Comparison of ENCODE assay signal across 9 cellular contexts in genomic region chr14:24194186-24194872, GRCh38. TPM values are rescaled to one million over a fixed set of nuclear protein-coding genes. Genes with fewer than 3 reads are reported as not detected.
DNase-seq lines count a peak whose midpoint lies in the region; ATAC-seq and TF ChIP-seq lines count a peak whose summit lies in the region.
"Had no signal": no experiment of that assay in that cellular context is flagged by ENCODE, and none has a peak within 500 bp of the region (broad histone marks: within the 10 kb centered on the region; RNA-seq: fewer than 3 reads in every experiment).

No MANE protein-coding gene starts in this region.

- TF ChIP-seq CTCF in H9 (conservative IDR thresholded peaks at IDR 0.05), result no peak
- TF ChIP-seq CTCF in activated B cell treated with CpG ODN at 0.5 μM for 24 hours (IDR thresholded peaks at IDR 0.05), result no peak
- TF ChIP-seq CTCF in spleen (IDR thresholded peaks at IDR 0.05 in 8 of 11, conservative IDR thresholded peaks at IDR 0.05 in 3 of 11), result no peak

- DNase-seq in H9 (no peak), activated B cell treated with CpG ODN at 0.5 μM for 24 hours (no peak), right cardiac atrium (no peak), spleen (no peak), NCI-H1048 (lab: John Stamatoyannopoulos, UW) (no peak), inferior parietal cortex (ENCODE audit: extremely low spot score) (no peak), OCI-M1 (lab: John Stamatoyannopoulos, UW) (no peak), NCI-H2196 treated with DMSO at 0.1 percent for 48 hours (lab: John Stamatoyannopoulos, UW; ENCODE audit: unreplicated experiment) (no peak)
- DNase-seq: HCEC 1CT had no signal

- H3K4me1 ChIP-seq in H9 (ENCODE audit: insufficient read depth, low read length) (no peaks in the 10 kb centered on the region), right cardiac atrium (ENCODE audit: control insufficient read depth, insufficient read depth, low read length) (no peaks in the 10 kb centered on the region), spleen (peaks cover 28 to 81% (median 49%) of the 10 kb centered on the region in 6 donors)

- CTCF ChIA-PET in activated B cell treated with CpG ODN at 0.5 μM for 24 hours (lab: Charles Lee), result interaction anchor here (1.9 kb wide), 1 partner anchor 34 kb away, joined by 7 read pairs; the partner anchor contains the start of gene IRF9

- H2BK12ac ChIP-seq in H9 (ENCODE audit: insufficient read length, low read depth, low read length), result no peak overlapping the region

- no CpG with 5 or more reads among the region's 7 CpGs for WGBS in H9 (ENCODE audit: extremely low coverage, insufficient read length, low lambda C conversion rate)
- WGBS in right cardiac atrium, result 76% methylated on average over 7 of the region's 7 CpGs
- 85 to 93% (median 90%) methylated on average over 7 of the region's 7 CpGs for WGBS in spleen, 5 donors

- H3K4me3 ChIP-seq in right cardiac atrium (ENCODE audit: low read length) (peak overlapping the region; percentile 73), spleen (peak overlapping the region in 7 of 8 donors; percentile 77 to 90 (median 84))

- no peak overlapping the region for H2AK5ac ChIP-seq in H9 (ENCODE audit: insufficient read length, low read length)

- TF ChIP-seq POLR2A in spleen (IDR thresholded peaks at IDR 0.05), result no peak

- H2BK15ac ChIP-seq in H9 (ENCODE audit: low read depth, low read length), result no peak overlapping the region; the same call in 1 of the 2 replicates

- H3K79me2 ChIP-seq in H9 (ENCODE audit: insufficient read depth, low read length), result no peaks in the 10 kb centered on the region

- no peak overlapping the region for H3K4ac ChIP-seq in H9 (ENCODE audit: low read depth, low read length)

- H3K23ac ChIP-seq in H9 (ENCODE audit: insufficient read length, low read depth, low read length), result no peak overlapping the region

- POLR2A ChIA-PET in activated B cell treated with CpG ODN at 0.5 μM for 24 hours (lab: Charles Lee), result interaction anchor here (1.0 to 4.1 kb wide), 10 partner anchors 13 to 103 kb away, joined by 3 to 143 read pairs (median 17); partner anchors contain the start of genes CHMP4A, IRF9, MDP1 and PCK2

- H4K91ac ChIP-seq in H9 (ENCODE audit: insufficient read length, low read depth, low read length), result no peak overlapping the region

- H2BK20ac ChIP-seq in H9 (ENCODE audit: low read depth, low read length, poor library complexity, severe bottlenecking), result no peak overlapping the region

- peaks cover 8% of the 10 kb centered on the region for H3K23me2 ChIP-seq in H9 (ENCODE audit: insufficient read length, low read depth, low read length, poor library complexity, severe bottlenecking)

- peaks cover 26 to 31% of the 10 kb centered on the region in 2 experiments for H3K4me1 Mint-ChIP-seq in H9
- H3K4me1 Mint-ChIP-seq in activated B cell treated with CpG ODN at 0.5 μM for 24 hours, result peaks cover 49% of the 10 kb centered on the region

- H3K27me3 Mint-ChIP-seq in H9 (ENCODE audit: low read depth) (no peaks in the 10 kb centered on the region), activated B cell treated with CpG ODN at 0.5 μM for 24 hours (no peaks in the 10 kb centered on the region)

- no peak overlapping the region for H3K14ac ChIP-seq in H9 (ENCODE audit: insufficient read depth, low read length)

- H3K27ac ChIP-seq in H9 (ENCODE audit: insufficient read length, low read depth, low read length) (no peak overlapping the region), right cardiac atrium (ENCODE audit: low read length) (peak overlapping the region; percentile 88), spleen (peak overlapping the region in 6 of 8 donors; percentile 95 to 100 (median 98))

- no peak overlapping the region for H3K27ac Mint-ChIP-seq in H9
- H3K27ac Mint-ChIP-seq in activated B cell treated with CpG ODN at 0.5 μM for 24 hours, result peak overlapping the region; percentile 97

- no peak for ATAC-seq in activated B cell treated with CpG ODN at 0.5 μM for 24 hours (ENCODE audit: low read depth)
- ATAC-seq in right cardiac atrium, result no peak

- H3K9ac ChIP-seq in H9 (ENCODE audit: extremely low read depth, insufficient read length, low read length), result no peak overlapping the region

- H3K9me3 ChIP-seq in H9 (ENCODE audit: control insufficient read depth, low read depth, low read length), result no peaks in the 10 kb centered on the region
- H3K9me3 ChIP-seq in right cardiac atrium (ENCODE audit: control insufficient read depth, low read length), result no peaks in the 10 kb centered on the region
- H3K9me3 ChIP-seq in spleen, result no peaks in the 10 kb centered on the region

- H3K79me1 ChIP-seq in H9 (ENCODE audit: insufficient read depth, low read depth, low read length, poor library complexity, severe bottlenecking), result no peaks in the 10 kb centered on the region

- peak overlapping the region; percentile 71 for H3K4me2 ChIP-seq in H9 (ENCODE audit: insufficient read depth, insufficient read length, low read length)

- H3K36me3 ChIP-seq in spleen, result peaks cover 0 to 42% (median 12%) of the 10 kb centered on the region in 6 donors

- no peak overlapping the region for H2BK120ac ChIP-seq in H9 (ENCODE audit: low read depth, low read length, poor library complexity, severe bottlenecking)

- H4K8ac ChIP-seq in H9 (replicated peaks; ENCODE audit: insufficient read length, low read depth, low read length), result no peak overlapping the region

- H3K36me3 Mint-ChIP-seq in H9 (ENCODE audit: insufficient read depth in 1 of 3, low read depth in 3 of 3) (peaks cover 13 to 47% (median 45%) of the 10 kb centered on the region in 3 experiments), activated B cell treated with CpG ODN at 0.5 μM for 24 hours (ENCODE audit: low read depth) (peaks cover 46% of the 10 kb centered on the region)

- no peaks in the 10 kb centered on the region for H3K27me3 ChIP-seq in H9 (ENCODE audit: insufficient read depth, low read length)
- no peaks in the 10 kb centered on the region for H3K27me3 ChIP-seq in right cardiac atrium (ENCODE audit: control insufficient read depth, insufficient read depth)
- H3K27me3 ChIP-seq in spleen (replicated peaks in 1 of 7), result no peaks in the 10 kb centered on the region

- no peak overlapping the region for H4K5ac ChIP-seq in H9 (ENCODE audit: insufficient read length, low read depth, low read length)

- H3K56ac ChIP-seq in H9 (ENCODE audit: insufficient read length, low read depth, low read length), result no peak overlapping the region

- no peak overlapping the region for H2BK5ac ChIP-seq in H9 (ENCODE audit: insufficient read length, low read length)

- intact Hi-C loops in activated B cell treated with CpG ODN at 0.5 μM for 24 hours (cut with micrococcal nuclease), result loop anchor here (2.0 kb wide), 1 partner anchor 76 kb away; the partner anchor contains the start of gene RABGGTA
- intact Hi-C loops in right cardiac atrium (cut with DNase I), result no loop called here
- intact Hi-C loops in spleen (cut with DNase I; ENCODE audit: low total_unique reads), result no loop called here

- H3T11ph ChIP-seq in H9 (ENCODE audit: low read length), result no peak overlapping the region

- H3K4me3 Mint-ChIP-seq in H9, result peak overlapping the region; percentile 92 to 98
- peak overlapping the region; percentile 96 for H3K4me3 Mint-ChIP-seq in activated B cell treated with CpG ODN at 0.5 μM for 24 hours

- no peaks in the 10 kb centered on the region for H4K20me1 ChIP-seq in H9 (ENCODE audit: control insufficient read depth, insufficient read depth, insufficient read length)

- no peak overlapping the region for H3K18ac ChIP-seq in H9 (ENCODE audit: insufficient read length, low read depth, low read length)

- no peak overlapping the region for H2AFZ ChIP-seq in H9 (ENCODE audit: low read length)

- H3K9me3 Mint-ChIP-seq in H9 (no peaks in the 10 kb centered on the region), activated B cell treated with CpG ODN at 0.5 μM for 24 hours (no peaks in the 10 kb centered on the region)

RNA-seq across cellular contexts. Expression of gene TM9SF1, which starts 0.9 kb away (rescaled TPM):
- total RNA-seq in H9 (2021) (31.6 and 31.8 TPM in 2 replicates), activated B cell treated with CpG ODN at 0.5 μM for 24 hours (24.5 and 26.3 TPM in 2 replicates), right cardiac atrium (10 to 100 TPM; 26.4 to 37.6 (median 30.4) TPM), spleen (10 to 100 TPM; 30.4 to 53.6 (median 37.3) TPM)
- polyA plus RNA-seq in right cardiac atrium (14.8 TPM), spleen (10 to 100 TPM in 1 of 3 donors, 1 to 10 TPM in 2; 4.7 to 12.7 (median 7.9) TPM)

RNA-seq across cellular contexts. Expression of gene IPO4, which starts 5.7 kb away (rescaled TPM):
- total RNA-seq in H9 (2021), result 114 and 116 TPM in 2 replicates
- total RNA-seq in activated B cell treated with CpG ODN at 0.5 μM for 24 hours, result 76.4 and 80.3 TPM in 2 replicates
- 10 to 100 TPM; 10.2 to 22.5 (median 12.1) TPM for total RNA-seq in right cardiac atrium
- polyA plus RNA-seq in right cardiac atrium, result 4.1 TPM
- 10 to 100 TPM; 20.0 to 49.7 (median 29.9) TPM for total RNA-seq in spleen
- 10 to 100 TPM; 10.0 to 14.7 (median 10.4) TPM for polyA plus RNA-seq in spleen

RNA-seq across cellular contexts. Expression of gene TSSK4, which starts 11.2 kb away (rescaled TPM):
- total RNA-seq in H9 (2021), result not detected in 2 replicates
- total RNA-seq in activated B cell treated with CpG ODN at 0.5 μM for 24 hours, result 0.66 and 0.98 TPM in 2 replicates
- under 1 TPM in 2 of 4 donors, not detected in 2; 0.18 to 0.37 TPM for total RNA-seq in right cardiac atrium
- polyA plus RNA-seq in right cardiac atrium, result not detected
- 1 to 10 TPM in 1 of 7 donors, under 1 TPM in 4, not detected in 2; 0.44 to 1.4 (median 0.61) TPM for total RNA-seq in spleen
- not detected for polyA plus RNA-seq in spleen

RNA-seq across cellular contexts. Expression of gene CHMP4A, which starts 19.0 kb away (rescaled TPM):
- total RNA-seq in H9 (2021), result 42.0 and 46.2 TPM in 2 replicates
- 88.5 and 117 TPM in 2 replicates for total RNA-seq in activated B cell treated with CpG ODN at 0.5 μM for 24 hours
- 10 to 100 TPM; 35.2 to 49.3 (median 39.5) TPM for total RNA-seq in right cardiac atrium
- 56.3 TPM for polyA plus RNA-seq in right cardiac atrium
- total RNA-seq in spleen, result 10 to 100 TPM; 53.3 to 71.7 (median 61.9) TPM
- polyA plus RNA-seq in spleen, result 100 to 1,000 TPM; 106 to 149 (median 132) TPM

RNA-seq across cellular contexts. Expression of gene MDP1, which starts 21.5 kb away (rescaled TPM):
- total RNA-seq in H9 (2021), result 18.8 and 19.0 TPM in 2 replicates
- total RNA-seq in activated B cell treated with CpG ODN at 0.5 μM for 24 hours, result 12.7 and 16.3 TPM in 2 replicates
- 10 to 100 TPM; 15.7 to 21.8 (median 18.8) TPM for total RNA-seq in right cardiac atrium
- 26.8 TPM for polyA plus RNA-seq in right cardiac atrium
- 10 to 100 TPM; 11.0 to 25.5 (median 17.6) TPM for total RNA-seq in spleen
- 10 to 100 TPM; 30.2 to 39.6 (median 33.6) TPM for polyA plus RNA-seq in spleen
